10 cellular contexts compared by ENCODE assay signal in the genomic region with DNA sequence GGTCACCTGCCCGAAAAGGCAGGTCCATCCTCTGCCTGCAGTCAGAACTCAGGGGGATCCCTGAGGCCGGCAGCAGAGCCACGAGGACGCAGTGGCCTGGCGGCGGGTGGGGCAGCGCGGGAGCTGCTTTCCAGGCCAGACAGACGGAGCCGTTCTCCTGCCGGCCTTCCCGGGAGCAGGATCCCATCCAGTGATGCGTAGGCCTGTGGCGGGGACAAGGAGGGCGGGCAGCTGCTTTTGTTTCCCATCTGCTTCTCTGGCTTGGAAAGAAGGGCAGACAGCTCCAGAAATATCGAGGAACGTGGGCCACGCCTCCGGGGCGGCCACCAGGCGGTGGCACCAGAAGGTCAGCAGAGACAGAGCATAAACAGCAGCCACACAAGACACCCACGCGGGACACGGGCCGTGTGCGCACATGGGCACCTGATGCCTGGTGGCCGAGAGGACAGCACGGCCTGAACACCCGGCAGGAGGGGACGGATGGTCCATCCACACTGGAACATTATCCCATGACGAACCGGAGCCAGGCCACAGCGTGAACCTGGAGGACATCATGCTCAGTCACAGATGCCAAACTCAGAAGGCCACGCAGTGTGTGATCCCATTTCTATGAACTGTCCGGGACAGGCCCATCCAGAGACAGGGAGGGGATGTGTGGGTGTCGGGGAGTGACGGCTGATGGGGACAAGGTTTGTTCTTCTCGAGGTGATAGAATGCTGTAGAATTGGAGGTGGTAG. TPM values are rescaled to one million over a fixed set of nuclear protein-coding genes. Genes with fewer than 3 reads are reported as not detected.
DNase-seq lines count a peak whose midpoint lies in the region; ATAC-seq and TF ChIP-seq lines count a peak whose summit lies in the region.
"Had no signal": no experiment of that assay in that cellular context is flagged by ENCODE, and none has a peak within 500 bp of the region (broad histone marks: within the 10 kb centered on the region; RNA-seq: fewer than 3 reads in every experiment).

No MANE protein-coding gene starts in this region.

- peak; percentile 35 for ATAC-seq in left ventricle myocardium superior
- no peak for ATAC-seq in HG02588 (IDR thresholded peaks at IDR 0.05; ENCODE audit: unreplicated experiment)
- ATAC-seq: WTC11 had no signal

- peaks cover 18% of the 10 kb centered on the region for H3K4me1 ChIP-seq in rectal smooth muscle tissue (ENCODE audit: control insufficient read depth, insufficient read depth, low read length)

- no peak for TF ChIP-seq CTCF in Calu3 (IDR thresholded peaks at IDR 0.05; ENCODE audit: unreplicated experiment)

- intact Hi-C loops in left ventricle myocardium superior (cut with micrococcal nuclease) (loop anchor here (5.0 kb wide), 1 partner anchor 43 kb away; no protein-coding TSS in a partner anchor), Calu3 (cut with micrococcal nuclease; ENCODE audit: unreplicated experiment) (no loop called here)

- BruUV-seq in Calu3 (replicated peaks; lab: Mats Ljungman, UMichigan) = no TSS peak

- WGBS in adipose tissue, 3 donors = 67 to 78% (median 75%) methylated on average over 32 to 38 of the region's 38 CpGs

- H3K9me3 Mint-ChIP-seq in Calu3 (ENCODE audit: low read depth, unreplicated experiment) = no peaks in the 10 kb centered on the region
- H3K9me3 Mint-ChIP-seq: WTC11 had no signal

- no peaks in the 10 kb centered on the region for H3K27me3 ChIP-seq in rectal smooth muscle tissue (ENCODE audit: control insufficient read depth, insufficient read depth, low read length)

- H3K9ac ChIP-seq in rectal smooth muscle tissue (ENCODE audit: low read length) = peak overlapping the region; percentile 40

- no peak overlapping the region for H3K4me3 Mint-ChIP-seq in Calu3 (ENCODE audit: low read depth, unreplicated experiment)
- H3K4me3 Mint-ChIP-seq: WTC11 had no signal

- H3K27ac ChIP-seq in adipose tissue (ENCODE audit: low read depth, low read length) (peak overlapping the region; percentile 20), rectal smooth muscle tissue (ENCODE audit: low read depth, low read length) (peak overlapping the region; percentile 83)

- CTCF ChIA-PET in Calu3 (lab: Charles Lee) = no interaction called here

- H3K4me3 ChIP-seq in rectal smooth muscle tissue (ENCODE audit: low read length) = peak overlapping the region; percentile 15

- peaks cover 29% of the 10 kb centered on the region for H3K36me3 Mint-ChIP-seq in Calu3 (ENCODE audit: insufficient read depth, unreplicated experiment)
- H3K36me3 Mint-ChIP-seq: WTC11 had no signal

- DNase-seq in C1 segment of cervical spinal cord (lab: John Stamatoyannopoulos, UW) (peak in 12 of 14 donors; percentile 34 to 99 (median 56)), left ventricle myocardium superior (peak; percentile 82), OCI-M1 (lab: John Stamatoyannopoulos, UW) (no peak), Calu3 (no peak), 8988T (no peak)
- DNase-seq: NCI-H524 treated with DMSO at 0.1 percent for 48 hours had no signal

- H3K4me1 Mint-ChIP-seq in Calu3 (ENCODE audit: low read depth, unreplicated experiment) = no peaks in the 10 kb centered on the region

- H3K27me3 Mint-ChIP-seq in Calu3 (ENCODE audit: unreplicated experiment) = no peaks in the 10 kb centered on the region

- H3K27ac Mint-ChIP-seq in Calu3 (ENCODE audit: unreplicated experiment) = no peak overlapping the region
- H3K27ac Mint-ChIP-seq: WTC11 had no signal

- H3K36me3 ChIP-seq in rectal smooth muscle tissue (ENCODE audit: control insufficient read depth, insufficient read depth, low read length) = no peaks in the 10 kb centered on the region

RNA-seq across cellular contexts. Expression of a gene that starts 13.9 kb away (rescaled TPM):
- polyA plus RNA-seq in adipose tissue = 100 to 1,000 TPM; 175 to 226 (median 190) TPM
- total RNA-seq in left ventricle myocardium superior (272 TPM), Calu3 (2022) (96.0 and 99.7 TPM in 2 replicates)

RNA-seq across cellular contexts. Expression of a gene that starts 31.2 kb away (rescaled TPM):
- polyA plus RNA-seq in adipose tissue = 10 to 100 TPM; 10.1 to 35.7 (median 28.6) TPM
- total RNA-seq in left ventricle myocardium superior (17.5 TPM), Calu3 (2022) (13.7 and 15.8 TPM in 2 replicates)

RNA-seq across cellular contexts. Expression of a gene that starts 31.8 kb away (rescaled TPM):
- polyA plus RNA-seq in adipose tissue = 10 to 100 TPM in 2 of 3 donors, 1 to 10 TPM in 1; 6.5 to 18.7 (median 17.0) TPM
- total RNA-seq in left ventricle myocardium superior (1.9 TPM), Calu3 (2022) (2.7 and 2.8 TPM in 2 replicates)

RNA-seq across cellular contexts. Expression of a gene that starts 49.4 kb away (rescaled TPM):
- polyA plus RNA-seq in adipose tissue = 10 to 100 TPM; 32.5 to 57.5 (median 47.4) TPM
- total RNA-seq in left ventricle myocardium superior (65.6 TPM), Calu3 (2022) (65.3 and 72.3 TPM in 2 replicates)

Comparison
In these comparisons a context has a peak if more than half of its experiments do, and no peak if none do; other contexts are left out.
1. DNase-seq: peak in C1 segment of cervical spinal cord (12 of 14) and left ventricle myocardium superior (single experiment); none in OCI-M1 (single experiment), Calu3 (single experiment) and 8988T (single experiment).